In the genomic region with DNA sequence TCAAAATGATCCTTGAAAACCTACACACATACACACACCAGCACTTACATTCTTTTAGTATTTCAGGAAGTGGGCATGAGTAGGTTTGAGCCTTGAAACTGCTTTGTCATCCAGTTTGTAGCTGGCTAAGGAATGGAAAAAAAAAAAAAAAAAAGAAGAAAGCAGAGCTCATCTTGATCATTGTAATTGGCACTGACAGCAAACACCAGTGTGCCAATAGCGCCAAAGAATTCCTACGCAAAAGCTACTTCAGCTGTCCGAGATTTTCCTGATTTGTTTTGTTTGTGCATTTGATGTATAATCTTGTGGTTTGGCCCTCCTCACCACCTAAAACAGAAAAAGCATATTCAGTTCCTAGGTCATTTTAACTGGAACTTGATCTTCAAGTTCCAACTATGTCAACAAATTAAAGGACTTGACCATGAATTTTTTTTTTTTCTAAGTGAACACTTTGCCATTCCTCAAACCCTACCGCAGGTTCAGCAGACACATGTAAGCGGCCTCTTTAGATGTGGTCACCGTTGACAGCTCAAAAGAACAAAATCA, we compare ENCODE assay signal across 13 cellular contexts. TPM values are rescaled to one million over a fixed set of nuclear protein-coding genes. Genes with fewer than 3 reads are reported as not detected.
A peak's percentile ranks its signal among the peaks of the same experiment; 100 is the strongest.
DNase-seq lines count a peak whose midpoint lies in the region; ATAC-seq and TF ChIP-seq lines count a peak whose summit lies in the region.
"Had no signal": no experiment of that assay in that cellular context is flagged by ENCODE, and none has a peak within 500 bp of the region (broad histone marks: within the 10 kb centered on the region; RNA-seq: fewer than 3 reads in every experiment).

No MANE protein-coding gene starts in this region.

- TF ChIP-seq CTCF in HFF-Myc (IDR thresholded peaks at IDR 0.05; ENCODE audit: low read depth, low read length, missing control alignments) (no peak), epithelial cell of proximal tubule (conservative IDR thresholded peaks at IDR 0.05; ENCODE audit: low read depth, low read length) (no peak), gastrocnemius medialis (IDR thresholded peaks at IDR 0.05 in 4 of 5, conservative IDR thresholded peaks at IDR 0.05 in 1 of 5) (no peak), vagina (IDR thresholded peaks at IDR 0.05) (no peak)

- H3K4me1 ChIP-seq in gastrocnemius medialis (peaks cover 16 to 21% of the 10 kb centered on the region in 2 donors), vagina (peaks cover 27% of the 10 kb centered on the region)

- H3K9me3 ChIP-seq in gastrocnemius medialis (no peaks in the 10 kb centered on the region), vagina (no peaks in the 10 kb centered on the region)

- no peaks in the 10 kb centered on the region for H3K27me3 ChIP-seq in gastrocnemius medialis
- H3K27me3 ChIP-seq in vagina = no peaks in the 10 kb centered on the region

- H3K4me3 ChIP-seq in HFF-Myc (replicated peaks; ENCODE audit: low read depth, low read length) (no peak overlapping the region), epithelial cell of proximal tubule (ENCODE audit: low read depth, low read length) (no peak overlapping the region), gastrocnemius medialis (no peak overlapping the region), vagina (no peak overlapping the region)
- H3K4me3 ChIP-seq: GM12878 had no signal

- H3K36me3 ChIP-seq in gastrocnemius medialis = no peaks in the 10 kb centered on the region
- no peaks in the 10 kb centered on the region for H3K36me3 ChIP-seq in vagina

- no peak for ATAC-seq in gastrocnemius medialis
- ATAC-seq in GM19467 (IDR thresholded peaks at IDR 0.05; ENCODE audit: unreplicated experiment) = no peak
- ATAC-seq: GM12878; naive thymus-derived CD8-positive, alpha-beta T cell; T-cell had no signal

- TF ChIP-seq POLR2A in gastrocnemius medialis (IDR thresholded peaks at IDR 0.05) = no peak
- TF ChIP-seq POLR2A in vagina (IDR thresholded peaks at IDR 0.05) = no peak

- intact Hi-C loops in gastrocnemius medialis (cut with DNase I; ENCODE audit: low total_unique reads) = no loop called here
- intact Hi-C loops in vagina (cut with DNase I) = no loop called here

- DNase-seq in HFF-Myc (ENCODE audit: extremely low read depth, low read depth) (peak; percentile 62), NOMO-1 treated with dmso at 0.1 percent for 144 hours (lab: John Stamatoyannopoulos, UW; ENCODE audit: unreplicated experiment) (peak; percentile 79), epithelial cell of proximal tubule (ENCODE audit: low read depth) (peak; percentile 26), gastrocnemius medialis (no peak), vagina (ENCODE audit: extremely low spot score in 2 of 2) (no peak), HK-2 (ENCODE audit: unreplicated experiment) (no peak), NCI-H2227 (lab: John Stamatoyannopoulos, UW; ENCODE audit: unreplicated experiment) (no peak)
- DNase-seq: T-cell had no signal

- in situ Hi-C loops in gastrocnemius medialis (cut with MboI; ENCODE audit: low sequenced_read_pairs in 4 of 4) = no loop called here

- H3K27ac ChIP-seq in gastrocnemius medialis (peak overlapping the region; percentile 40 to 63 (median 62)), vagina (no peak overlapping the region)
- H3K27ac ChIP-seq: KMS-11 had no signal

RNA-seq across cellular contexts. Expression of gene FLRT2, which starts 57.3 kb away (rescaled TPM):
- total RNA-seq in epithelial cell of proximal tubule = 0.07 and 0.17 TPM in 2 replicates
- total RNA-seq in gastrocnemius medialis = 1 to 10 TPM; 2.2 to 7.1 (median 5.4) TPM
- 22.8 TPM for total RNA-seq in vagina
- total RNA-seq: activated T-helper 2 cell treated with anti-CD3 and anti-CD28 coated beads, Interferon-gamma antibody, Interleukin-2, Interleukin-4, amounts not matched to agents 10 μg/mL and 5 μg/mL and 100 μg/mL, durations not matched to agents 14 hours and 24 hours and 36 hours; naive thymus-derived CD8-positive, alpha-beta T cell had no signal

Comparison
In these comparisons a context has a peak if more than half of its experiments do, and no peak if none do; other contexts are left out.
1. DNase-seq: peak in HFF-Myc (single experiment), NOMO-1 treated with dmso at 0.1 percent for 144 hours (single experiment) and epithelial cell of proximal tubule (single experiment); none in gastrocnemius medialis (0 of 2), vagina (0 of 2), HK-2 (single experiment) and NCI-H2227 (single experiment).